8 cellular contexts compared by ENCODE assay signal in the genomic region with DNA sequence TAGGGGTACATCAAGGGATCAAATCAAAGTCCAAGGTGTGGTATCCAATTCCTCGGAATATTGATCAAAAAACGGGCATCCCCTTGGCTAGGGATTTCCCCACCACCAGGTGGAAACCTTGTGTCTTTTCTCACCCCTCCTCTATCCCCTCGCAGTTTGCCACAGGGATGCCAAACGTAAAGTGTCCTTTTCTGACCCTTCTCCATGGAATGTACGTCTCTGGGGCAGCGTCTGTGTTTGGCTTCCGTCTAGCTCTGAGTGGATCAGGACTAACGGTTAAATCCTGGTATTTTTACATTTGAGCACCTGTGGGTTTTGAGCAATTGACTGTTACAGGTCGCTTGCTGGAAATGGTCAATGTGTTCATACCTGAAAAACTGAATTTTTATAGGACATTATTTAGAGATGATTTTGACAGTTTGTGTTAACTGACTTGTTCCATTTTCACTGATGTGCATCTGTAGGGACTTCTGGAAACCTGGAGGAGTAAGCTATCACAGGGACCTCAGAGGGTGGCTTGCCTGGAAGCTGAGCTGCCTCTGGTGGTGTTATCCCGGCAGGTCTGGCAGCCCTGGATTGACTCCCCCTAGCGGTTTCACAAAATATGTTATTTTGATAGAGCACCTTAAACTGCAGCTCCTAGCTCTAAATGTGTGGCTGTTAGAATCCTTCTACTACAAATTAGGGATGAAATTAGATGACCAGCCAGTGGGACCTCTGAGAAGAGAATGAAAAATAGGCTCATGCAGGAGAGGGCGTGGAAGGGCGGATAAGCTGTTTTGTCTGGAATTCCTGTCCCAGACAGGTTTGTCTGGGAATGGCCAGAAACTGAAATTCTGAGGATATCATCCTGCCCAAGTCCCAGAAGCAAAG. TPM values are rescaled to one million over a fixed set of nuclear protein-coding genes. Genes with fewer than 3 reads are reported as not detected.
A peak's percentile ranks its signal among the peaks of the same experiment; 100 is the strongest.
DNase-seq lines count a peak whose midpoint lies in the region; ATAC-seq, FAIRE-seq and TF ChIP-seq lines count a peak whose summit lies in the region.

No MANE protein-coding gene starts in this region.

- DNase-seq in NCI-H1694 (lab: John Stamatoyannopoulos, UW) (peak; percentile 61), bronchial epithelial cell (ENCODE audit: low read depth) (peak; percentile 78), iris pigment epithelial cell (ENCODE audit: low read depth) (peak; percentile 77)
- peak; percentile 42 to 44 for DNase-seq in stimulated activated CD4-positive, alpha-beta T cell treated with anti-CD3 and anti-CD28 coated beads, Interleukin-2, amount 100 ng/mL, for 24 hours

- peak; percentile 90 for TF ChIP-seq CTCF in bronchial epithelial cell (IDR thresholded peaks at IDR 0.05; ENCODE audit: insufficient read depth, low read length, severe bottlenecking)

- H3K4me3 ChIP-seq in ACC112 (ENCODE audit: low read depth, low read length) (peak overlapping the region; percentile 55), bronchial epithelial cell (ENCODE audit: low read depth, low read length) (no peak overlapping the region)

- H3K27me3 ChIP-seq in ACC112 (ENCODE audit: insufficient read depth, low read length) (no peaks in the 10 kb centered on the region), bronchial epithelial cell (ENCODE audit: control insufficient read depth, insufficient read depth, low read length) (no peaks in the 10 kb centered on the region)

- H2AFZ ChIP-seq in ACC112 (ENCODE audit: low read length, unreplicated experiment), result peak overlapping the region; percentile 54

- H3K36me3 ChIP-seq in ACC112 (ENCODE audit: insufficient read depth, low read length) (no peaks in the 10 kb centered on the region), bronchial epithelial cell (ENCODE audit: control insufficient read depth, insufficient read depth, low read length) (no peaks in the 10 kb centered on the region)

- no peak for FAIRE-seq in bronchial epithelial cell (lab: Jason Lieb, UNC)

- peak overlapping the region; percentile 65 for H3K27ac ChIP-seq in ACC112 (ENCODE audit: low read depth, low read length)

- peak overlapping the region; percentile 98 for H3K27ac Mint-ChIP-seq in T-helper 1 cell treated with Interleukin-12 subunit alpha and Interleukin-12 subunit beta and Interleukin-4 antibody, amounts not matched to agents 30 μg/mL and 1 μg/mL, for 36 hours

- H3K4me3 Mint-ChIP-seq in T-helper 1 cell treated with Interleukin-12 subunit alpha and Interleukin-12 subunit beta and Interleukin-4 antibody, amounts not matched to agents 30 μg/mL and 1 μg/mL, for 36 hours, result peak overlapping the region; percentile 90

- no peaks in the 10 kb centered on the region for H3K9me3 Mint-ChIP-seq in T-helper 1 cell treated with Interleukin-12 subunit alpha and Interleukin-12 subunit beta and Interleukin-4 antibody, amounts not matched to agents 30 μg/mL and 1 μg/mL, for 36 hours

- peaks cover 33% of the 10 kb centered on the region for H3K4me1 Mint-ChIP-seq in T-helper 1 cell treated with Interleukin-12 subunit alpha and Interleukin-12 subunit beta and Interleukin-4 antibody, amounts not matched to agents 30 μg/mL and 1 μg/mL, for 36 hours (ENCODE audit: low read depth)

- no peaks in the 10 kb centered on the region for H3K79me2 ChIP-seq in ACC112 (ENCODE audit: control insufficient read depth, insufficient read depth, low read length, unreplicated experiment)

- peak; percentile 75 for ATAC-seq in GM18498 (IDR thresholded peaks at IDR 0.05; ENCODE audit: unreplicated experiment)
- ATAC-seq in HG02943 (IDR thresholded peaks at IDR 0.05; ENCODE audit: low read depth, unreplicated experiment), result peak; percentile 67

- H3K27me3 Mint-ChIP-seq in T-helper 1 cell treated with Interleukin-12 subunit alpha and Interleukin-12 subunit beta and Interleukin-4 antibody, amounts not matched to agents 30 μg/mL and 1 μg/mL, for 36 hours (ENCODE audit: low read depth), result peaks cover 3% of the 10 kb centered on the region

- peaks cover 3% of the 10 kb centered on the region for H3K36me3 Mint-ChIP-seq in T-helper 1 cell treated with Interleukin-12 subunit alpha and Interleukin-12 subunit beta and Interleukin-4 antibody, amounts not matched to agents 30 μg/mL and 1 μg/mL, for 36 hours (ENCODE audit: low read depth)

- H3K4me1 ChIP-seq in ACC112 (ENCODE audit: control insufficient read depth, insufficient read depth, low read length, unreplicated experiment), result peaks cover 24% of the 10 kb centered on the region

RNA-seq across cellular contexts. Expression of gene MGST2, which starts 8.8 kb away (rescaled TPM):
- total RNA-seq in bronchial epithelial cell, result 28.7 and 30.5 TPM in 2 replicates
